In genomic region chr1:183180213-183180612, GRCh38 we compare ENCODE assay signal across 8 cellular contexts. TPM values are rescaled to one million over a fixed set of nuclear protein-coding genes. Genes with fewer than 3 reads are reported as not detected.
A peak's percentile ranks its signal among the peaks of the same experiment; 100 is the strongest.
DNase-seq lines count a peak whose midpoint lies in the region; ATAC-seq and TF ChIP-seq lines count a peak whose summit lies in the region.
"Had no signal": no experiment of that assay in that cellular context is flagged by ENCODE, and none has a peak within 500 bp of the region (broad histone marks: within the 10 kb centered on the region; RNA-seq: fewer than 3 reads in every experiment).

No MANE protein-coding gene starts in this region.

- no peaks in the 10 kb centered on the region for H3K9me2 ChIP-seq in SU-DHL-6 (replicated peaks; ENCODE audit: insufficient read depth, low read length)

- H2AFZ ChIP-seq in SU-DHL-6 (ENCODE audit: low read depth, low read length, severe bottlenecking), result peak overlapping the region; percentile 14

- H3K79me2 ChIP-seq in SU-DHL-6 (ENCODE audit: insufficient read depth, low read length), result no peaks in the 10 kb centered on the region

- peaks cover 11% of the 10 kb centered on the region for H3K27me3 Mint-ChIP-seq in activated naive CD4-positive, alpha-beta T cell treated with anti-CD3 and anti-CD28 coated beads, Interleukin-2, amount 10 ng/mL, durations not matched to agents 7 days and 5 days

- H3K4me1 ChIP-seq in tibial artery, result peaks cover 7 to 42% (median 16%) of the 10 kb centered on the region in 4 donors

- H3K27ac Mint-ChIP-seq in activated naive CD4-positive, alpha-beta T cell treated with anti-CD3 and anti-CD28 coated beads, Interleukin-2, amount 10 ng/mL, durations not matched to agents 7 days and 5 days, result no peak overlapping the region

- no peak overlapping the region for H3K4me2 ChIP-seq in SU-DHL-6 (ENCODE audit: low read depth, low read length, poor library complexity, severe bottlenecking)

- no peaks in the 10 kb centered on the region for H3F3A ChIP-seq in SU-DHL-6 (ENCODE audit: insufficient read depth)

- no peaks in the 10 kb centered on the region for H4K20me1 ChIP-seq in SU-DHL-6 (ENCODE audit: low read depth, low read length)

- no peak for TF ChIP-seq POLR2A in erythroblast (IDR thresholded peaks at IDR 0.05; ENCODE audit: low read length)

- H3K9me3 Mint-ChIP-seq in activated naive CD4-positive, alpha-beta T cell treated with anti-CD3 and anti-CD28 coated beads, Interleukin-2, amount 10 ng/mL, durations not matched to agents 7 days and 5 days, result no peaks in the 10 kb centered on the region

- H3K9me3 ChIP-seq in SU-DHL-6 (ENCODE audit: insufficient read depth, low read length) (no peaks in the 10 kb centered on the region), tibial artery (no peaks in the 10 kb centered on the region)
- H3K9me3 ChIP-seq: neutrophil had no signal

- H3K4me3 ChIP-seq in HFF-Myc (replicated peaks; ENCODE audit: low read depth, low read length), result no peak overlapping the region
- H3K4me3 ChIP-seq in SU-DHL-6 (ENCODE audit: insufficient read depth, low read length, poor library complexity, severe bottlenecking), result no peak overlapping the region
- H3K4me3 ChIP-seq in tibial artery, result no peak overlapping the region

- intact Hi-C loops in left ventricle myocardium superior (cut with micrococcal nuclease) (no loop called here), tibial artery (cut with DNase I; ENCODE audit: low total_unique reads) (no loop called here)

- no peak overlapping the region for H3K27ac ChIP-seq in SU-DHL-6 (ENCODE audit: low read depth, low read length)
- peak overlapping the region; percentile 69 to 75 for H3K27ac ChIP-seq in tibial artery
- H3K27ac ChIP-seq: neutrophil had no signal

- H3K36me3 ChIP-seq in SU-DHL-6 (ENCODE audit: low read length) (no peaks in the 10 kb centered on the region), tibial artery (no peaks in the 10 kb centered on the region)
- H3K36me3 ChIP-seq: neutrophil had no signal

- TF ChIP-seq CTCF in HFF-Myc (IDR thresholded peaks at IDR 0.05; ENCODE audit: low read depth, low read length, missing control alignments), result no peak
- TF ChIP-seq CTCF in SU-DHL-6 (IDR thresholded peaks at IDR 0.05; ENCODE audit: insufficient read depth, low read length, poor library complexity, severe bottlenecking), result no peak
- TF ChIP-seq CTCF in tibial artery (IDR thresholded peaks at IDR 0.05), result no peak

- H3K4me3 Mint-ChIP-seq in activated naive CD4-positive, alpha-beta T cell treated with anti-CD3 and anti-CD28 coated beads, Interleukin-2, amount 10 ng/mL, durations not matched to agents 7 days and 5 days, result no peak overlapping the region

- CTCF ChIA-PET in activated naive CD4-positive, alpha-beta T cell treated with anti-CD3 and anti-CD28 coated beads, Interleukin-2, amount 10 ng/mL, durations not matched to agents 7 days and 5 days (lab: Charles Lee), result no interaction called here

- H3K27me3 ChIP-seq in SU-DHL-6 (ENCODE audit: low read length) (no peaks in the 10 kb centered on the region), tibial artery (no peaks in the 10 kb centered on the region)

- DNase-seq in HFF-Myc (ENCODE audit: extremely low read depth, low read depth) (peak; percentile 87), left ventricle myocardium superior (no peak), tibial artery (peak; percentile 57 to 77), erythroblast (lab: John Stamatoyannopoulos, UW) (no peak)
- DNase-seq in activated naive CD4-positive, alpha-beta T cell treated with anti-CD3 and anti-CD28 coated beads, Interleukin-2, amount 10 ng/mL, durations not matched to agents 7 days and 5 days, result no peak

- H3K4me1 Mint-ChIP-seq in activated naive CD4-positive, alpha-beta T cell treated with anti-CD3 and anti-CD28 coated beads, Interleukin-2, amount 10 ng/mL, durations not matched to agents 7 days and 5 days, result peaks cover 2% of the 10 kb centered on the region

- ATAC-seq in left ventricle myocardium superior (peak; percentile 83), HG03469 (IDR thresholded peaks at IDR 0.05; ENCODE audit: unreplicated experiment) (no peak)

- H3K9ac ChIP-seq in SU-DHL-6 (ENCODE audit: low read length), result no peak overlapping the region

- no peaks in the 10 kb centered on the region for H3K36me3 Mint-ChIP-seq in activated naive CD4-positive, alpha-beta T cell treated with anti-CD3 and anti-CD28 coated beads, Interleukin-2, amount 10 ng/mL, durations not matched to agents 7 days and 5 days

RNA-seq across cellular contexts. Expression of gene LAMC2, which starts 5.9 kb away (rescaled TPM):
- 3.7 TPM for total RNA-seq in left ventricle myocardium superior

Comparison
In these comparisons a context has a peak if more than half of its experiments do, and no peak if none do; other contexts are left out.
1. DNase-seq: peak in HFF-Myc (single experiment) and tibial artery (2 of 2); none in left ventricle myocardium superior (single experiment), erythroblast (0 of 2) and activated naive CD4-positive, alpha-beta T cell treated with anti-CD3 and anti-CD28 coated beads, Interleukin-2, amount 10 ng/mL, durations not matched to agents 7 days and 5 days (single experiment).